In the genomic region with DNA sequence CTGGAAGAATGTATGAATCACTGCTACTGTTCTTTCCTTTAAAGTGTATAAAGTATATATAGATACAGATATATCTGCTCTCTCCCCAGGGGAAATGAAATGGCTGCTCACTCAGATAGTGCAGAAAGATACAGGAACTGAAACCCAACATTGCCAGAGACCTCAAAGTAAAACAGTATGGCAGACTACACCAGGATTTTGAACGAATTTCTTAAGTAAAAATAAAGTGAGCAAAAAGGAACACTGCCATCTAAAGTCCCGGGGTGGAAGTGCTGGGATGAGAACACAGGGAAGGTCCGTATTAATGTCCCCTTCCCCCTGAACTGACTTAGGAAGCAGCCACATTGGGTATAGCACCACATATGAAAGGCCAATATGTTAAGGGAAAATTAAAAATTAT, we compare ENCODE assay signal across 8 cellular contexts.
A peak's percentile ranks its signal among the peaks of the same experiment; 100 is the strongest.
DNase-seq lines count a peak whose midpoint lies in the region; ATAC-seq and TF ChIP-seq lines count a peak whose summit lies in the region.

No MANE protein-coding gene starts in this region.

- no peak for TF ChIP-seq CTCF in activated B cell treated with CpG ODN at 0.5 μM for 24 hours (IDR thresholded peaks at IDR 0.05)

- peaks cover 49% of the 10 kb centered on the region for H3K36me3 Mint-ChIP-seq in activated B cell treated with CpG ODN at 0.5 μM for 24 hours (ENCODE audit: low read depth)
- no peaks in the 10 kb centered on the region for H3K36me3 Mint-ChIP-seq in activated T-cell treated with anti-CD3 and anti-CD28 coated beads, Interleukin-2, amount 50 U/mL, for 72 hours (ENCODE audit: insufficient read depth in 2 of 2)

- CTCF ChIA-PET in activated B cell treated with CpG ODN at 0.5 μM for 24 hours (lab: Charles Lee), result interaction anchor here (0.9 to 8.0 kb wide), 13 partner anchors 9 to 94 kb away, joined by 3 to 71 read pairs (median 5); no protein-coding TSS in a partner anchor

- ATAC-seq in GM19395 (IDR thresholded peaks at IDR 0.05; ENCODE audit: unreplicated experiment) (peak; percentile 55), HG03175 (IDR thresholded peaks at IDR 0.05; ENCODE audit: unreplicated experiment) (peak; percentile 49), activated B cell treated with CpG ODN at 0.5 μM for 24 hours (ENCODE audit: low read depth) (peak; percentile 77)
- no peak for ATAC-seq in activated T-cell treated with anti-CD3 and anti-CD28 coated beads, Interleukin-2, amount 50 U/mL, for 72 hours (replicated peaks in 1 of 2)

- H3K4me1 Mint-ChIP-seq in activated B cell treated with CpG ODN at 0.5 μM for 24 hours, result peaks cover 79% of the 10 kb centered on the region
- H3K4me1 Mint-ChIP-seq in activated T-cell treated with anti-CD3 and anti-CD28 coated beads, Interleukin-2, amount 50 U/mL, for 72 hours (ENCODE audit: low read depth), result no peaks in the 10 kb centered on the region

- DNase-seq in COR-L47 (lab: John Stamatoyannopoulos, UW), result peak; percentile 56
- DNase-seq in activated B cell treated with CpG ODN at 0.5 μM for 24 hours, result peak; percentile 34
- DNase-seq in nucleus accumbens (lab: John Stamatoyannopoulos, UW), result no peak
- DNase-seq in dedifferentiated amniotic fluid mesenchymal stem cell (ENCODE audit: extremely low spot score), result no peak
- DNase-seq in NCI-H2107 treated with DMSO at 0.1 percent for 48 hours (lab: John Stamatoyannopoulos, UW; ENCODE audit: unreplicated experiment), result no peak
- DNase-seq in activated T-cell treated with anti-CD3 and anti-CD28 coated beads, Interleukin-2, amount 50 U/mL, for 72 hours, result no peak

- no peaks in the 10 kb centered on the region for H3K27me3 Mint-ChIP-seq in activated B cell treated with CpG ODN at 0.5 μM for 24 hours
- H3K27me3 Mint-ChIP-seq in activated T-cell treated with anti-CD3 and anti-CD28 coated beads, Interleukin-2, amount 50 U/mL, for 72 hours (ENCODE audit: low read depth), result peaks cover 6% of the 10 kb centered on the region

- H3K4me3 Mint-ChIP-seq in activated B cell treated with CpG ODN at 0.5 μM for 24 hours, result peak overlapping the region; percentile 65
- no peak overlapping the region for H3K4me3 Mint-ChIP-seq in activated T-cell treated with anti-CD3 and anti-CD28 coated beads, Interleukin-2, amount 50 U/mL, for 72 hours

- peak overlapping the region; percentile 92 for H3K27ac Mint-ChIP-seq in activated B cell treated with CpG ODN at 0.5 μM for 24 hours
- no peak overlapping the region for H3K27ac Mint-ChIP-seq in activated T-cell treated with anti-CD3 and anti-CD28 coated beads, Interleukin-2, amount 50 U/mL, for 72 hours

- intact Hi-C loops in activated B cell treated with CpG ODN at 0.5 μM for 24 hours (cut with micrococcal nuclease), result loop anchor here (1.0 kb wide), 4 partner anchors 19 to 94 kb away; a partner anchor contains a TSS

- POLR2A ChIA-PET in activated B cell treated with CpG ODN at 0.5 μM for 24 hours (lab: Charles Lee), result interaction anchor here (0.7 to 15.8 kb wide), 13 partner anchors 10 to 93 kb away, joined by 3 to 203 read pairs (median 12); a partner anchor contains a TSS

- H3K9me3 Mint-ChIP-seq in activated B cell treated with CpG ODN at 0.5 μM for 24 hours, result peaks cover 3% of the 10 kb centered on the region
- no peaks in the 10 kb centered on the region for H3K9me3 Mint-ChIP-seq in activated T-cell treated with anti-CD3 and anti-CD28 coated beads, Interleukin-2, amount 50 U/mL, for 72 hours

Comparison
In these comparisons a context has a peak if more than half of its experiments do, and no peak if none do; other contexts are left out.
1. DNase-seq: peak in COR-L47 (single experiment) and activated B cell treated with CpG ODN at 0.5 μM for 24 hours (single experiment); none in nucleus accumbens (0 of 56), dedifferentiated amniotic fluid mesenchymal stem cell (single experiment), NCI-H2107 treated with DMSO at 0.1 percent for 48 hours (single experiment) and activated T-cell treated with anti-CD3 and anti-CD28 coated beads, Interleukin-2, amount 50 U/mL, for 72 hours (0 of 2).
2. ATAC-seq: peak in GM19395 (single experiment), HG03175 (single experiment) and activated B cell treated with CpG ODN at 0.5 μM for 24 hours (single experiment); none in activated T-cell treated with anti-CD3 and anti-CD28 coated beads, Interleukin-2, amount 50 U/mL, for 72 hours (0 of 2).